Comparison of ENCODE assay signal across 34 cellular contexts in genomic region chr7:30353532-30353931, GRCh38.
"Had no signal": no experiment of that assay in that cellular context is flagged by ENCODE, and none has a peak within 500 bp of the region (broad histone marks: within the 10 kb centered on the region; RNA-seq: fewer than 3 reads in every experiment).

No MANE protein-coding gene starts in this region.

- DNase-seq: activated B cell treated with CpG ODN at 0.5 μM for 24 hours; activated CD4-positive, alpha-beta memory T cell treated with anti-CD3 and anti-CD28 coated beads for 36 hours; activated CD4-positive, alpha-beta T cell treated with anti-CD3 and anti-CD28 coated beads for 4 hours; activated CD4-positive, alpha-beta T cell treated with anti-CD3 and anti-CD28 coated beads, Interleukin-2, amount 50 U/mL, for 1 hour; activated CD4-positive, CD25-positive, alpha-beta regulatory T cell treated with anti-CD3 and anti-CD28 coated beads, Interleukin-2, amount 50 U/mL, for 72 hours; activated CD8-positive, alpha-beta memory T cell treated with anti-CD3 and anti-CD28 coated beads, Interleukin-2, amount 50 U/mL, for 4 hours; activated gamma-delta T cell treated with Interleukin-2 at 50 U/mL for 16 hours; activated naive CD4-positive, alpha-beta T cell treated with anti-CD3 and anti-CD28 coated beads for 36 hours; activated T-cell treated with anti-CD3 and anti-CD28 coated beads for 4 hours; activated T-cell treated with anti-CD3 and anti-CD28 coated beads, Interleukin-2, amount 50 U/mL, for 4 hours; adrenal gland; body of pancreas; NCI-H1048; NCI-H1105 treated with DMSO at 0.1 percent for 48 hours; NCI-H1436; NCI-H1694; NCI-H1930; NCI-H2081 treated with DMSO at 0.1 percent for 48 hours; NCI-H226; NCI-H446 treated with DMSO at 0.1 percent for 48 hours; NCI-H524; PC-3; Peyer's patch; RPMI8226; SHP77 treated with DMSO at 0.1 percent for 48 hours; T-cell; T-helper 2 cell; T-helper 9 cell had no signal

- H3K27ac ChIP-seq: adrenal gland, body of pancreas, Peyer's patch, SJSA1, VCaP had no signal

- ATAC-seq: activated naive CD4-positive, alpha-beta T cell treated with anti-CD3 and anti-CD28 coated beads, Interleukin-2, amount 50 U/mL, for 72 hours; activated T-cell treated with anti-CD3 and anti-CD28 coated beads, Interleukin-2, amount 50 U/mL, for 4 hours; body of pancreas; PC-3; SK-N-SH treated with all-trans-retinoic acid at 6 μM for 48 hours; T-cell had no signal

- H3K9me3 ChIP-seq: adrenal gland, body of pancreas, breast epithelium, Peyer's patch, SJSA1 had no signal

- H3K36me3 ChIP-seq: adrenal gland, breast epithelium, Peyer's patch, SJSA1 had no signal

- H3K4me3 ChIP-seq: adrenal gland, body of pancreas, breast epithelium, Peyer's patch, SJSA1 had no signal

- FAIRE-seq: astrocyte had no signal

- H3K27me3 ChIP-seq: adrenal gland, body of pancreas, breast epithelium, Peyer's patch, SJSA1 had no signal
